8 cellular contexts compared by ENCODE assay signal in genomic region chr20:62921119-62921687, GRCh38. TPM values are rescaled to one million over a fixed set of nuclear protein-coding genes. Genes with fewer than 3 reads are reported as not detected.
DNase-seq lines count a peak whose midpoint lies in the region; ATAC-seq, FAIRE-seq and TF ChIP-seq lines count a peak whose summit lies in the region.

No MANE protein-coding gene starts in this region.

- H3K36me3 ChIP-seq in SJSA1: peaks cover 15% of the 10 kb centered on the region
- H3K36me3 ChIP-seq in smooth muscle cell (ENCODE audit: low read depth): no peaks in the 10 kb centered on the region

- no peaks in the 10 kb centered on the region for H3K9me3 ChIP-seq in SJSA1 (replicated peaks)
- no peaks in the 10 kb centered on the region for H3K9me3 ChIP-seq in smooth muscle cell (replicated peaks; ENCODE audit: low read depth)

- H3K4me1 ChIP-seq in SJSA1 (replicated peaks) (peaks cover 32% of the 10 kb centered on the region), smooth muscle cell (ENCODE audit: low read depth) (peaks cover 44% of the 10 kb centered on the region)

- peak; percentile 42 for ATAC-seq in Right ventricle myocardium superior (ENCODE audit: poor library complexity)

- peak; percentile 48 for TF ChIP-seq CTCF in smooth muscle cell (IDR thresholded peaks at IDR 0.05; ENCODE audit: borderline replicate concordance, insufficient read depth, poor library complexity, severe bottlenecking)

- H3K4me2 ChIP-seq in smooth muscle cell: no peak overlapping the region

- no peaks in the 10 kb centered on the region for H3K9me3 Mint-ChIP-seq in activated naive CD4-positive, alpha-beta T cell treated with anti-CD3 and anti-CD28 coated beads for 36 hours

- no peak overlapping the region for H3K27ac ChIP-seq in SJSA1
- H3K27ac ChIP-seq in smooth muscle cell (ENCODE audit: low read depth): peak overlapping the region; percentile 39

- peaks cover 100% of the 10 kb centered on the region for H3K79me2 ChIP-seq in smooth muscle cell (ENCODE audit: low read depth)

- no peak overlapping the region for H3K9ac ChIP-seq in smooth muscle cell (ENCODE audit: low read depth)

- peaks cover 78% of the 10 kb centered on the region for H3K4me1 Mint-ChIP-seq in activated naive CD4-positive, alpha-beta T cell treated with anti-CD3 and anti-CD28 coated beads for 36 hours (ENCODE audit: low read depth)

- peaks cover 95% of the 10 kb centered on the region for H4K20me1 ChIP-seq in smooth muscle cell (ENCODE audit: low read depth)

- 40% methylated on average over 8 of the region's 8 CpGs for WGBS in smooth muscle cell (ENCODE audit: low lambda C conversion rate)

- peak overlapping the region; percentile 60 for H3K4me3 Mint-ChIP-seq in activated naive CD4-positive, alpha-beta T cell treated with anti-CD3 and anti-CD28 coated beads for 36 hours

- CTCF ChIA-PET in activated naive CD4-positive, alpha-beta T cell treated with anti-CD3 and anti-CD28 coated beads for 36 hours (lab: Charles Lee): interaction anchor here (0.6 to 2.8 kb wide), 6 partner anchors 14 to 489 kb away, joined by 3 to 25 read pairs (median 6); partner anchors contain the start of gene GID8

- in situ Hi-C loops in Caki2 (cut with HindIII; ENCODE audit: low pct_unique_long_range_greater_than_20kb, low sequenced_read_pairs): no loop called here

- H3K27ac Mint-ChIP-seq in activated naive CD4-positive, alpha-beta T cell treated with anti-CD3 and anti-CD28 coated beads for 36 hours: peak overlapping the region; percentile 81

- intact Hi-C loops in activated naive CD4-positive, alpha-beta T cell treated with anti-CD3 and anti-CD28 coated beads for 36 hours (cut with micrococcal nuclease): loop anchor here (1.0 kb wide), 1 partner anchor 21 kb away; no protein-coding TSS in a partner anchor
- intact Hi-C loops in Right ventricle myocardium superior (cut with DNase I): no loop called here

- no peak overlapping the region for H2AFZ ChIP-seq in smooth muscle cell (ENCODE audit: low read depth)

- no peaks in the 10 kb centered on the region for H3K27me3 Mint-ChIP-seq in activated naive CD4-positive, alpha-beta T cell treated with anti-CD3 and anti-CD28 coated beads for 36 hours (ENCODE audit: low read depth)

- DNase-seq in Caki2 (ENCODE audit: low read depth): peak; percentile 61
- DNase-seq in HTR-8/SVneo (ENCODE audit: insufficient read length, low spot score): peak; percentile 83
- DNase-seq in SJSA1 (ENCODE audit: low read depth in 1 of 2, low spot score in 2 of 2): peak; percentile 38 to 68
- DNase-seq in activated naive CD4-positive, alpha-beta T cell treated with anti-CD3 and anti-CD28 coated beads for 36 hours: peak; percentile 84
- no peak for DNase-seq in Right ventricle myocardium superior
- no peak for DNase-seq in smooth muscle cell (lab: John Stamatoyannopoulos, UW; ENCODE audit: unreplicated experiment)
- DNase-seq in NOMO-1 treated with DMSO at 0.1 percent for 48 hours (lab: John Stamatoyannopoulos, UW; ENCODE audit: unreplicated experiment): no peak
- no peak for DNase-seq in GOT3 (lab: John Stamatoyannopoulos, UW)

- H3K36me3 Mint-ChIP-seq in activated naive CD4-positive, alpha-beta T cell treated with anti-CD3 and anti-CD28 coated beads for 36 hours (ENCODE audit: low read depth): peaks cover 16% of the 10 kb centered on the region

- peaks cover 10% of the 10 kb centered on the region for H3F3A ChIP-seq in smooth muscle cell (ENCODE audit: low read depth)

- H3K27me3 ChIP-seq in SJSA1 (replicated peaks) (no peaks in the 10 kb centered on the region), smooth muscle cell (ENCODE audit: low read depth) (no peaks in the 10 kb centered on the region)

- FAIRE-seq in HTR-8/SVneo (lab: Jason Lieb, UNC): peak; percentile 20

- no peak overlapping the region for H3K4me3 ChIP-seq in SJSA1
- no peak overlapping the region for H3K4me3 ChIP-seq in smooth muscle cell

RNA-seq across cellular contexts. Expression of gene DIDO1, which starts 5.1 kb away (rescaled TPM):
- total RNA-seq in Caki2 (2014; rRNA removed; shearing (Covaris generic); ENCODE audit: low replicate concordance): 14.5 and 18.2 TPM in 2 replicates
- total RNA-seq in SJSA1 (2014; rRNA removed; shearing (Covaris generic)): 42.9 and 50.4 TPM in 2 replicates
- total RNA-seq in activated naive CD4-positive, alpha-beta T cell treated with anti-CD3 and anti-CD28 coated beads for 36 hours: 10 to 100 TPM; 49.5 to 50.3 TPM
- 32.3 TPM for total RNA-seq in Right ventricle myocardium superior
- 24.6 and 25.8 TPM in 2 replicates for total RNA-seq in smooth muscle cell
- polyA plus RNA-seq in smooth muscle cell: 14.4 and 16.0 TPM in 2 replicates

RNA-seq across cellular contexts. Expression of gene GID8, which starts 16.7 kb away (rescaled TPM):
- 29.0 and 39.4 TPM in 2 replicates for total RNA-seq in Caki2 (2014; rRNA removed; shearing (Covaris generic); ENCODE audit: low replicate concordance)
- 14.2 and 20.7 TPM in 2 replicates for total RNA-seq in SJSA1 (2014; rRNA removed; shearing (Covaris generic))
- 10 to 100 TPM; 32.7 to 34.0 TPM for total RNA-seq in activated naive CD4-positive, alpha-beta T cell treated with anti-CD3 and anti-CD28 coated beads for 36 hours
- total RNA-seq in Right ventricle myocardium superior: 15.5 TPM
- 23.5 and 34.8 TPM in 2 replicates for total RNA-seq in smooth muscle cell
- 13.9 and 20.8 TPM in 2 replicates for polyA plus RNA-seq in smooth muscle cell

RNA-seq across cellular contexts. Expression of gene SLC17A9, which starts 31.3 kb away (rescaled TPM):
- total RNA-seq in Caki2 (2014; rRNA removed; shearing (Covaris generic); ENCODE audit: low replicate concordance): 4.5 and 5.5 TPM in 2 replicates
- total RNA-seq in SJSA1 (2014; rRNA removed; shearing (Covaris generic)): not detected in 2 replicates
- total RNA-seq in activated naive CD4-positive, alpha-beta T cell treated with anti-CD3 and anti-CD28 coated beads for 36 hours: 10 to 100 TPM; 17.4 to 20.6 TPM
- total RNA-seq in Right ventricle myocardium superior (0.73 TPM), smooth muscle cell (32.4 and 32.5 TPM in 2 replicates)
- 92.5 and 96.7 TPM in 2 replicates for polyA plus RNA-seq in smooth muscle cell

RNA-seq across cellular contexts. Expression of gene TCFL5, which starts 59.6 kb away (rescaled TPM):
- total RNA-seq in Caki2 (2014; rRNA removed; shearing (Covaris generic); ENCODE audit: low replicate concordance): 30.0 and 31.7 TPM in 2 replicates
- total RNA-seq in SJSA1 (2014; rRNA removed; shearing (Covaris generic)): 6.3 and 12.8 TPM in 2 replicates
- total RNA-seq in activated naive CD4-positive, alpha-beta T cell treated with anti-CD3 and anti-CD28 coated beads for 36 hours: 1 to 10 TPM; 5.4 to 5.5 TPM
- total RNA-seq in Right ventricle myocardium superior (6.1 TPM), smooth muscle cell (9.1 and 9.5 TPM in 2 replicates)
- polyA plus RNA-seq in smooth muscle cell: 6.8 and 12.5 TPM in 2 replicates

Comparison
In these comparisons a context has a peak if more than half of its experiments do, and no peak if none do; other contexts are left out.
1. DNase-seq: peak in Caki2 (single experiment), HTR-8/SVneo (single experiment), SJSA1 (2 of 2) and activated naive CD4-positive, alpha-beta T cell treated with anti-CD3 and anti-CD28 coated beads for 36 hours (single experiment); none in Right ventricle myocardium superior (single experiment), smooth muscle cell (single experiment), NOMO-1 treated with DMSO at 0.1 percent for 48 hours (single experiment) and GOT3 (single experiment).